ENCODE assay signal across 36 cellular contexts in genomic region chr7:20795361-20795760, GRCh38. TPM values are rescaled to one million over a fixed set of nuclear protein-coding genes. Genes with fewer than 3 reads are reported as not detected.
"Had no signal": no experiment of that assay in that cellular context is flagged by ENCODE, and none has a peak within 500 bp of the region (broad histone marks: within the 10 kb centered on the region; RNA-seq: fewer than 3 reads in every experiment).

No MANE protein-coding gene starts in this region.

- ATAC-seq: effector memory CD8-positive, alpha-beta T cell; left lung; sciatic nerve; stimulated activated naive CD8-positive, alpha-beta T cell treated with anti-CD3 and anti-CD28 coated beads, Interleukin-15, Interleukin-2, amounts not matched to agents 100 U/mL and 50 U/mL, for 24 hours had no signal

- H3K36me3 ChIP-seq: ascending aorta, brain microvascular endothelial cell, left lung, thoracic aorta had no signal

- H3K9me3 ChIP-seq: ascending aorta, left lung, thoracic aorta had no signal

- H3K9me3 Mint-ChIP-seq: effector memory CD8-positive, alpha-beta T cell; nephron progenitor cell had no signal

- H3K4me3 Mint-ChIP-seq: activated CD4-positive, alpha-beta memory T cell treated with anti-CD3 and anti-CD28 coated beads for 36 hours; activated naive CD4-positive, alpha-beta T cell treated with anti-CD3 and anti-CD28 coated beads for 36 hours; activated naive CD8-positive, alpha-beta T cell treated with anti-CD3 and anti-CD28 coated beads, Interleukin-2, amount 10 ng/mL, durations not matched to agents 7 days and 5 days; activated T-helper 1 cell treated with anti-CD3 and anti-CD28 coated beads, Interleukin-12 subunit alpha, Interleukin-12 subunit beta, Interleukin-2, Interleukin-4 antibody, amounts not matched to agents 30 ng/mL and 10 ng/mL and 1 ng/mL, durations not matched to agents 14 hours and 24 hours and 36 hours; effector memory CD8-positive, alpha-beta T cell; nephron progenitor cell; T-helper 2 cell treated with Interferon-gamma antibody and Interleukin-4, amounts not matched to agents 5 μg/mL and 100 μg/mL, for 36 hours had no signal

- DNase-seq: activated CD4-positive, alpha-beta memory T cell treated with anti-CD3 and anti-CD28 coated beads for 36 hours; activated CD4-positive, alpha-beta T cell treated with anti-CD3 and anti-CD28 coated beads for 48 hours; activated CD4-positive, CD25-positive, alpha-beta regulatory T cell; activated CD8-positive, alpha-beta memory T cell treated with anti-CD3 and anti-CD28 coated beads, Interleukin-2, amount 50 U/mL, for 4 hours; activated effector memory CD4-positive, alpha-beta T cell treated with anti-CD3 and anti-CD28 coated beads, Interleukin-2, amount 50 U/mL, for 16 hours; activated naive CD4-positive, alpha-beta T cell treated with anti-CD3 and anti-CD28 coated beads for 36 hours; activated naive CD8-positive, alpha-beta T cell treated with anti-CD3 and anti-CD28 coated beads, Interleukin-2, amount 10 ng/mL, durations not matched to agents 7 days and 5 days; activated T-cell treated with anti-CD3 and anti-CD28 coated beads, Interleukin-2, amount 50 U/mL, for 1 hour; brain microvascular endothelial cell; caudate nucleus; cortex of kidney; effector memory CD8-positive, alpha-beta T cell; head of caudate nucleus; hippocampal formation; left lung; nephron progenitor cell; stimulated activated CD4-positive, alpha-beta T cell treated with anti-CD3 and anti-CD28 coated beads, Interleukin-12 subunit alpha, Interleukin-12 subunit beta, amount 100 ng/mL, for 4 hours; stimulated activated CD4-positive, alpha-beta T cell treated with anti-CD3 and anti-CD28 coated beads, Interleukin-4, amount 100 ng/mL, for 1 hour; stimulated activated naive CD8-positive, alpha-beta T cell treated with anti-CD3 and anti-CD28 coated beads, Interleukin-15, Interleukin-2, amounts not matched to agents 100 U/mL and 50 U/mL, for 24 hours; T-helper 1 cell; trophoblast cell had no signal

- H3K27ac ChIP-seq: ascending aorta, brain microvascular endothelial cell, left lung, skin epidermis, thoracic aorta had no signal

- H3K4me3 ChIP-seq: ascending aorta, left lung, lung, skin epidermis, thoracic aorta had no signal

- H3K36me3 Mint-ChIP-seq: activated naive CD8-positive, alpha-beta T cell treated with anti-CD3 and anti-CD28 coated beads, Interleukin-2, amount 10 ng/mL, durations not matched to agents 7 days and 5 days had no signal

- H3K27ac Mint-ChIP-seq: activated CD4-positive, alpha-beta memory T cell treated with anti-CD3 and anti-CD28 coated beads for 36 hours; activated naive CD4-positive, alpha-beta T cell treated with anti-CD3 and anti-CD28 coated beads for 36 hours; activated naive CD8-positive, alpha-beta T cell treated with anti-CD3 and anti-CD28 coated beads, Interleukin-2, amount 10 ng/mL, durations not matched to agents 7 days and 5 days; activated T-helper 1 cell treated with anti-CD3 and anti-CD28 coated beads, Interleukin-12 subunit alpha, Interleukin-12 subunit beta, Interleukin-2, Interleukin-4 antibody, amounts not matched to agents 30 ng/mL and 10 ng/mL and 1 ng/mL, durations not matched to agents 14 hours and 24 hours and 36 hours; effector memory CD8-positive, alpha-beta T cell; nephron progenitor cell; T-helper 2 cell treated with Interferon-gamma antibody and Interleukin-4, amounts not matched to agents 5 μg/mL and 100 μg/mL, for 36 hours had no signal

RNA-seq across cellular contexts. Expression of gene SP8, which starts 8.7 kb away (rescaled TPM):
- total RNA-seq: activated CD4-positive, alpha-beta memory T cell treated with anti-CD3 and anti-CD28 coated beads for 36 hours; activated CD8-positive, alpha-beta memory T cell treated with anti-CD3 and anti-CD28 coated beads for 36 hours; activated naive CD8-positive, alpha-beta T cell treated with anti-CD3 and anti-CD28 coated beads, Interleukin-2, amount 10 ng/mL, durations not matched to agents 7 days and 5 days; activated T-helper 1 cell treated with anti-CD3 and anti-CD28 coated beads, Interleukin-12 subunit alpha, Interleukin-12 subunit beta, Interleukin-2, Interleukin-4 antibody, amounts not matched to agents 30 ng/mL and 10 ng/mL and 1 ng/mL, durations not matched to agents 14 hours and 24 hours and 36 hours; ascending aorta; chondrocyte; fibroblast of lung; fibroblast of villous mesenchyme; left lung; lung; mesenteric fat pad; mucosa of gallbladder; omental fat pad; sciatic nerve; thoracic aorta had no signal
- polyA plus RNA-seq: esophagus, fibroblast of lung, lung had no signal
